12 cellular contexts compared by ENCODE assay signal in genomic region chr16:80317132-80318098, GRCh38.
DNase-seq lines count a peak whose midpoint lies in the region; ATAC-seq and TF ChIP-seq lines count a peak whose summit lies in the region.
"Had no signal": no experiment of that assay in that cellular context is flagged by ENCODE, and none has a peak within 500 bp of the region (broad histone marks: within the 10 kb centered on the region; RNA-seq: fewer than 3 reads in every experiment).

No MANE protein-coding gene starts in this region.

- H3K27me3 ChIP-seq in WERI-Rb-1 (ENCODE audit: insufficient read depth, low read depth, severe bottlenecking), result peaks cover 3% of the 10 kb centered on the region
- H3K27me3 ChIP-seq in lower lobe of right lung (ENCODE audit: low read depth), result no peaks in the 10 kb centered on the region
- peaks cover 0 to 4% of the 10 kb centered on the region in 2 donors for H3K27me3 ChIP-seq in tibial artery
- H3K27me3 ChIP-seq: tibial nerve had no signal

- H3K36me3 ChIP-seq in HEK293 (ENCODE audit: control insufficient read depth in 2 of 2, insufficient read depth in 1 of 2, low read length in 2 of 2) (no peaks in the 10 kb centered on the region), WERI-Rb-1 (no peaks in the 10 kb centered on the region), lower lobe of right lung (no peaks in the 10 kb centered on the region), tibial artery (no peaks in the 10 kb centered on the region)
- H3K36me3 ChIP-seq: tibial nerve had no signal

- intact Hi-C loops in lower lobe of right lung (cut with DNase I), result no loop called here
- intact Hi-C loops in tibial artery (cut with DNase I; ENCODE audit: low total_unique reads), result no loop called here

- H3K4me1 ChIP-seq in HEK293 (ENCODE audit: control insufficient read depth, insufficient read depth, low read length) (no peaks in the 10 kb centered on the region), lower lobe of right lung (no peaks in the 10 kb centered on the region), tibial artery (peaks cover 0 to 6% (median 0%) of the 10 kb centered on the region in 4 donors)
- H3K4me1 ChIP-seq: tibial nerve had no signal

- H3K9me3 ChIP-seq in HEK293 (ENCODE audit: control insufficient read depth, insufficient read depth, low read depth, low read length), result no peaks in the 10 kb centered on the region
- no peaks in the 10 kb centered on the region for H3K9me3 ChIP-seq in WERI-Rb-1 (ENCODE audit: severe bottlenecking)
- no peaks in the 10 kb centered on the region for H3K9me3 ChIP-seq in lower lobe of right lung
- H3K9me3 ChIP-seq in tibial artery, result no peaks in the 10 kb centered on the region
- H3K9me3 ChIP-seq: tibial nerve had no signal

- CTCF ChIA-PET in HEK293 (lab: Yijun Ruan, JAX), result interaction anchor here (0.6 to 1.3 kb wide), 5 partner anchors 15 to 75 kb away, joined by 3 to 4 read pairs (median 3); no protein-coding TSS in a partner anchor

- POLR2A ChIA-PET in HEK293 (lab: Yijun Ruan, JAX), result no interaction called here

- H3K4me3 ChIP-seq in HEK293 (ENCODE audit: low read depth, low read length), result no peak overlapping the region
- no peak overlapping the region for H3K4me3 ChIP-seq in WERI-Rb-1 (ENCODE audit: low read depth, low read length)
- H3K4me3 ChIP-seq in lower lobe of right lung, result no peak overlapping the region
- H3K4me3 ChIP-seq in tibial artery, result no peak overlapping the region
- H3K4me3 ChIP-seq: tibial nerve had no signal

- peak; percentile 67 to 71 for ATAC-seq in lower lobe of right lung
- ATAC-seq: esophagus mucosa had no signal

- TF ChIP-seq CTCF in C4-2B (conservative IDR thresholded peaks at IDR 0.05) (peak; percentile 71), HEK293 (tag by site-specific recombination; IDR thresholded peaks at IDR 0.05) (no peak), WERI-Rb-1 (IDR thresholded peaks at IDR 0.05; ENCODE audit: low read depth, low read length) (0 out of 2 replicates have a peak, but pooled peaks have one; percentile 25), lower lobe of right lung (IDR thresholded peaks at IDR 0.05) (peak; percentile 34), tibial artery (IDR thresholded peaks at IDR 0.05) (no peak), GM20000 (IDR thresholded peaks at IDR 0.05; ENCODE audit: extremely low read depth, missing control alignments) (no peak)

- H3K27ac ChIP-seq in C4-2B (no peak overlapping the region), HEK293 (ENCODE audit: extremely low read depth, low read depth, low read length) (no peak overlapping the region), WERI-Rb-1 (no peak overlapping the region), lower lobe of right lung (no peak overlapping the region), tibial artery (no peak overlapping the region)
- H3K27ac ChIP-seq: tibial nerve, VCaP had no signal

- DNase-seq in WERI-Rb-1 (peak; percentile 5), lower lobe of right lung (no peak), NCI-H1436 (lab: John Stamatoyannopoulos, UW) (no peak), tibial artery (no peak), NCI-H1092 treated with DMSO at 0.1 percent for 48 hours (lab: John Stamatoyannopoulos, UW) (no peak), GM20000 (ENCODE audit: low spot score) (no peak)
- DNase-seq: midbrain had no signal

TF ChIP-seq in HEK293, 187 proteins besides CTCF, POLR2A, EP300 and RAD21:
- TF ChIP-seq ZNF585B (tag by site-specific recombination; IDR thresholded peaks at IDR 0.05) (no peak), ZNF140 (tag by site-specific recombination; IDR thresholded peaks at IDR 0.05) (no peak), TRIM28 (IDR thresholded peaks at IDR 0.05; ENCODE audit: borderline replicate concordance, low read length) (no peak), ZNF521 (tag by site-specific recombination; IDR thresholded peaks at IDR 0.05) (no peak), SCRT2 (tag by site-specific recombination; IDR thresholded peaks at IDR 0.05) (0 out of 2 replicates have a peak, but pooled peaks have one; percentile 18), RBAK (tag by site-specific recombination; IDR thresholded peaks at IDR 0.05) (no peak)
- TF ChIP-seq, protein P1, sequence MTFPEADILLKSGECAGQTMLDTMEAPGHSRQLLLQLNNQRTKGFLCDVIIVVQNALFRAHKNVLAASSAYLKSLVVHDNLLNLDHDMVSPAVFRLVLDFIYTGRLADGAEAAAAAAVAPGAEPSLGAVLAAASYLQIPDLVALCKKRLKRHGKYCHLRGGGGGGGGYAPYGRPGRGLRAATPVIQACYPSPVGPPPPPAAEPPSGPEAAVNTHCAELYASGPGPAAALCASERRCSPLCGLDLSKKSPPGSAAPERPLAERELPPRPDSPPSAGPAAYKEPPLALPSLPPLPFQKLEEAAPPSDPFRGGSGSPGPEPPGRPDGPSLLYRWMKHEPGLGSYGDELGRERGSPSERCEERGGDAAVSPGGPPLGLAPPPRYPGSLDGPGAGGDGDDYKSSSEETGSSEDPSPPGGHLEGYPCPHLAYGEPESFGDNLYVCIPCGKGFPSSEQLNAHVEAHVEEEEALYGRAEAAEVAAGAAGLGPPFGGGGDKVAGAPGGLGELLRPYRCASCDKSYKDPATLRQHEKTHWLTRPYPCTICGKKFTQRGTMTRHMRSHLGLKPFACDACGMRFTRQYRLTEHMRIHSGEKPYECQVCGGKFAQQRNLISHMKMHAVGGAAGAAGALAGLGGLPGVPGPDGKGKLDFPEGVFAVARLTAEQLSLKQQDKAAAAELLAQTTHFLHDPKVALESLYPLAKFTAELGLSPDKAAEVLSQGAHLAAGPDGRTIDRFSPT (tag by site-specific recombination; IDR thresholded peaks at IDR 0.05), result no peak

Comparison
In these comparisons a context has a peak if more than half of its experiments do, and no peak if none do; other contexts are left out.
1. CTCF ChIP-seq: peak in C4-2B (single experiment), WERI-Rb-1 (single experiment) and lower lobe of right lung (single experiment); none in HEK293 (single experiment), tibial artery (0 of 2) and GM20000 (single experiment).